5 cellular contexts compared by ENCODE assay signal in the genomic region with DNA sequence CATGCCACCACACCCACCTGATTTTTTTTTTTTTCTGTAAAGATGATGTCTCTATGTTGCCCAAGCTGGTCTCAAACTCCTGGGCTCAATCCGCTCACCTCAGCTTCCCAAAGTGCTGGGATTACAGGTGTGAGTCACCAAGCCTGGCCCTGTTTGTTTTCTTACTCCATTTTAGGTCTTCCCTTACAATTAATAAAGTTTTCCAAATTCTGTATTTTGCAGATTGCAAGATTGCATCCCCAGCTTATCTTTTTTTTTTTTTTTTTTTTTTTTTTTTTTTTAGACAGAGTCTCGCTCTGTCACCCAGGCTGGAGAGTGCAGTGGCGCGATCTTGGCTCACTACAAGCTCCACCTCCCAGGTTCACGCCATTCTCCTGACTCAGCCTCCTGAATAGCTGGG. TPM values are rescaled to one million over a fixed set of nuclear protein-coding genes. Genes with fewer than 3 reads are reported as not detected.
DNase-seq lines count a peak whose midpoint lies in the region; ATAC-seq, FAIRE-seq and TF ChIP-seq lines count a peak whose summit lies in the region.
"Not testable (repeated sequence)": the region's sequence is repeated elsewhere in the genome, so short reads cannot be mapped to it uniquely, and the experiment has no call there.

No MANE protein-coding gene starts in this region.

- H3K4me2 ChIP-seq in PC-3 (ENCODE audit: low read length); K562 (ENCODE audit: insufficient read depth, low read length): not testable (repeated sequence)

- intact Hi-C loops in PC-3 (cut with micrococcal nuclease); K562 (cut with micrococcal nuclease); MCF 10A (cut with micrococcal nuclease): not testable (repeated sequence)

- H3F3A ChIP-seq in PC-3 (ENCODE audit: low read length, unreplicated experiment) = not testable (repeated sequence)

- not testable (repeated sequence) for H3K4me3 Mint-ChIP-seq in MCF 10A (ENCODE audit: unreplicated experiment); central memory CD8-positive, alpha-beta T cell

- H3K36me3 Mint-ChIP-seq in MCF 10A (ENCODE audit: insufficient read depth, unreplicated experiment) = peaks cover 24% of the 10 kb centered on the region
- H3K36me3 Mint-ChIP-seq in central memory CD8-positive, alpha-beta T cell (ENCODE audit: insufficient read depth) = not testable (repeated sequence)

- not testable (repeated sequence) for H3K79me2 ChIP-seq in PC-3 (ENCODE audit: low read length); K562 (ENCODE audit: control insufficient read depth, insufficient read depth, low read length)

- H3K4me1 Mint-ChIP-seq in MCF 10A (ENCODE audit: insufficient read depth, unreplicated experiment) = peaks cover 12% of the 10 kb centered on the region
- H3K4me1 Mint-ChIP-seq in central memory CD8-positive, alpha-beta T cell = not testable (repeated sequence)

- not testable (repeated sequence) for TF ChIP-seq CTCF in PC-3 (conservative IDR thresholded peaks at IDR 0.05; ENCODE audit: low read depth, low read length); K562 (IDR thresholded peaks at IDR 0.05 in 2 of 3, conservative IDR thresholded peaks at IDR 0.05 in 1 of 3; ENCODE audit: insufficient read depth in 2 of 3, low read depth in 1 of 3, low read length in 3 of 3); MCF 10A (IDR thresholded peaks at IDR 0.05; ENCODE audit: unreplicated experiment); epithelial cell of esophagus (IDR thresholded peaks at IDR 0.05; ENCODE audit: insufficient read depth, low read depth, low read length, missing control alignments)

- H3K9me1 ChIP-seq in K562 (ENCODE audit: control insufficient read depth, insufficient read depth, low read length) = not testable (repeated sequence)

- H3K9me3 Mint-ChIP-seq in MCF 10A (ENCODE audit: unreplicated experiment); central memory CD8-positive, alpha-beta T cell: not testable (repeated sequence)

- not testable (repeated sequence) for H4K20me1 ChIP-seq in PC-3 (ENCODE audit: low read length); K562 (replicated peaks; ENCODE audit: control insufficient read depth, insufficient read depth, low read length)

- CTCF ChIA-PET in PC-3 (lab: Charles Lee) (interaction anchor here (0.8 kb wide), 1 partner anchor 40 kb away, joined by 4 read pairs; a partner anchor contains a TSS), MCF 10A (lab: Yijun Ruan, JAX) (interaction anchor here (0.5 to 0.9 kb wide), 4 partner anchors 40 to 318 kb away, joined by 3 to 5 read pairs (median 4); no protein-coding TSS in a partner anchor)
- CTCF ChIA-PET in K562 (lab: Yijun Ruan, JAX; ENCODE audit: low intra/inter-chr PET ratio) = not testable (repeated sequence)

- DNase-seq in PC-3 (peak; percentile 9), MCF 10A (ENCODE audit: unreplicated experiment) (peak; percentile 6), epithelial cell of esophagus (ENCODE audit: low read depth) (peak; percentile 2)
- DNase-seq in K562 (ENCODE audit: extremely low read depth in 1 of 4, low spot score in 3 of 4); central memory CD8-positive, alpha-beta T cell (ENCODE audit: low spot score in 2 of 2): not testable (repeated sequence)

- H3K4me3 ChIP-seq in PC-3 (ENCODE audit: low read length); K562; epithelial cell of esophagus (ENCODE audit: low read length): not testable (repeated sequence)

- not testable (repeated sequence) for H3K27me3 ChIP-seq in PC-3 (ENCODE audit: low read length); K562 (ENCODE audit: control insufficient read depth in 2 of 2, insufficient read depth in 2 of 2, low read length in 2 of 2)

- not testable (repeated sequence) for H3K27ac Mint-ChIP-seq in MCF 10A (ENCODE audit: low read depth, unreplicated experiment)
- H3K27ac Mint-ChIP-seq in central memory CD8-positive, alpha-beta T cell (ENCODE audit: low read depth) = peak overlapping the region; percentile 51

- TF ChIP-seq EP300 in K562 (IDR thresholded peaks at IDR 0.05; ENCODE audit: low read length) = not testable (repeated sequence)

- not testable (repeated sequence) for H3K9me3 ChIP-seq in PC-3 (ENCODE audit: low read length); K562 (replicated peaks; ENCODE audit: control insufficient read depth, insufficient read depth, low read depth, low read length)

- not testable (repeated sequence) for H3K9me2 ChIP-seq in PC-3 (replicated peaks; ENCODE audit: low read length)

- not testable (repeated sequence) for FAIRE-seq in K562 (lab: Jason Lieb, UNC)

- not testable (repeated sequence) for H3K36me3 ChIP-seq in PC-3 (ENCODE audit: low read depth, low read length); K562 (ENCODE audit: control insufficient read depth, insufficient read depth, low read length)

- H3K27me3 Mint-ChIP-seq in MCF 10A (ENCODE audit: insufficient read depth, unreplicated experiment); central memory CD8-positive, alpha-beta T cell: not testable (repeated sequence)

- TF ChIP-seq POLR2A in K562 (conservative IDR thresholded peaks at IDR 0.05) = not testable (repeated sequence)

- in situ Hi-C loops in K562 (cut with MboI) = not testable (repeated sequence)

- peaks cover 35% of the 10 kb centered on the region for H3K4me1 ChIP-seq in PC-3 (ENCODE audit: insufficient read depth, low read length)
- H3K4me1 ChIP-seq in K562 (replicated peaks in 1 of 2; ENCODE audit: control insufficient read depth in 2 of 2, insufficient read depth in 2 of 2, low read length in 2 of 2) = not testable (repeated sequence)

- not testable (repeated sequence) for BruUV-seq in PC-3 (replicated peaks; lab: Mats Ljungman, UMichigan); K562 (replicated peaks; lab: Mats Ljungman, UMichigan); MCF 10A (replicated peaks; lab: Mats Ljungman, UMichigan)

- not testable (repeated sequence) for H2AFZ ChIP-seq in PC-3 (ENCODE audit: low read length); K562 (ENCODE audit: low read depth, low read length)

- H3K9ac ChIP-seq in PC-3 (ENCODE audit: low read length); K562 (ENCODE audit: insufficient read depth in 1 of 2, low read depth in 2 of 2, low read length in 2 of 2): not testable (repeated sequence)

- POLR2A ChIA-PET in PC-3 (lab: Charles Lee; ENCODE audit: unreplicated experiment) (interaction anchor here (0.6 kb wide), 1 partner anchor 102 kb away, joined by 5 read pairs; no protein-coding TSS in a partner anchor), K562 (lab: Yijun Ruan, JAX) (interaction anchor here (0.6 to 1.3 kb wide), 4 partner anchors 10 to 652 kb away, joined by 3 to 6 read pairs (median 4); no protein-coding TSS in a partner anchor), MCF 10A (lab: Yijun Ruan, JAX) (interaction anchor here (0.6 to 1.0 kb wide), 4 partner anchors 11 to 64 kb away, joined by 3 to 5 read pairs (median 3); a partner anchor contains a TSS)

- TF ChIP-seq RAD21 in K562 (CRISPR knock-in tag; conservative IDR thresholded peaks at IDR 0.05 in 1 of 2, IDR thresholded peaks at IDR 0.05 in 1 of 2) = not testable (repeated sequence)

- not testable (repeated sequence) for H3K27ac ChIP-seq in PC-3 (ENCODE audit: low read length); K562 (ENCODE audit: extremely low read depth, low read depth, low read length)

- 100% methylated on average over 1 of the region's 5 CpGs for WGBS in K562 (ENCODE audit: insufficient coverage, low coverage, missing lambda C conversion rate)

- ATAC-seq in PC-3; K562; central memory CD8-positive, alpha-beta T cell (replicated peaks; ENCODE audit: extremely low read depth, poor library complexity, severe bottlenecking): not testable (repeated sequence)

RNA-seq across cellular contexts. Expression of a gene that starts 28.3 kb away (rescaled TPM):
- 73.2 and 82.2 TPM in 2 replicates for total RNA-seq in PC-3 (2014; rRNA removed)
- 10.6 and 18.6 TPM in 2 replicates for total RNA-seq in K562 (2011; cell fraction: chromatin; rRNA removed; ENCODE audit: low replicate concordance)
- 11.3 and 12.9 TPM in 2 replicates for total RNA-seq in K562 (2011; cell fraction: nucleolus; rRNA removed)
- 17.5 and 29.5 TPM in 2 replicates for total RNA-seq in K562 (2011; cell fraction: nucleoplasm; rRNA removed)
- total RNA-seq in K562 (2014; rRNA removed) = 213 and 217 TPM in 2 replicates
- 340 and 396 TPM in 2 replicates for total RNA-seq in K562 (2014; rRNA removed; fragmentation: Illumina TruSeq; extraction: Trizol)
- 296 and 350 TPM in 2 replicates for total RNA-seq in K562 (2015; rRNA removed; fragmentation: Illumina TruSeq; extraction: Trizol)
- total RNA-seq in K562 (2021) = 179 and 186 TPM in 2 replicates
- polyA plus RNA-seq in K562 (2011; rRNA removed) = 173 and 230 TPM in 2 replicates
- polyA plus RNA-seq in K562 (2011; cell fraction: cytosol; rRNA removed) = 34.2 and 93.4 TPM in 2 replicates
- polyA plus RNA-seq in K562 (2011; cell fraction: nucleus; rRNA removed) = 7.3 and 10.7 TPM in 2 replicates
- 86.4 and 150 TPM in 2 replicates for polyA plus RNA-seq in K562 (2012)
- polyA plus RNA-seq in K562 (2014; fragmentation: Illumina TruSeq; extraction: Trizol) = 231 and 284 TPM in 2 replicates
- 1,000 to 10,000 TPM in 1 of 2 experiments, 100 to 1,000 TPM in 1; 960 to 1,063 TPM for polyA plus RNA-seq in K562 (2014; fragmentation: Nextera tagmentation; extraction: Ambion mirVana)
- polyA plus RNA-seq in K562 (2014; rRNA removed) = 285 and 313 TPM in 2 replicates
- 76.9 and 95.2 TPM in 2 replicates for polyA minus RNA-seq in K562 (2011; rRNA and poly(A)+ RNA removed)
- polyA minus RNA-seq in K562 (2011; cell fraction: cytosol; rRNA and poly(A)+ RNA removed) = 45.0 and 45.5 TPM in 2 replicates
- 7.0 and 18.4 TPM in 2 replicates for polyA minus RNA-seq in K562 (2011; cell fraction: nucleus; rRNA and poly(A)+ RNA removed)
- total RNA-seq in MCF 10A (2022) = 108 and 110 TPM in 2 replicates

RNA-seq across cellular contexts. Expression of a gene that starts 39.9 kb away (rescaled TPM):
- 17.0 and 17.5 TPM in 2 replicates for total RNA-seq in PC-3 (2014; rRNA removed)
- total RNA-seq in K562 (2011; cell fraction: chromatin; rRNA removed; ENCODE audit: low replicate concordance) = 13.8 and 37.5 TPM in 2 replicates
- total RNA-seq in K562 (2011; cell fraction: nucleolus; rRNA removed) = 11.3 and 14.6 TPM in 2 replicates
- total RNA-seq in K562 (2011; cell fraction: nucleoplasm; rRNA removed) = 17.2 and 25.9 TPM in 2 replicates
- 17.1 and 19.8 TPM in 2 replicates for total RNA-seq in K562 (2014; rRNA removed)
- 29.9 and 34.5 TPM in 2 replicates for total RNA-seq in K562 (2014; rRNA removed; fragmentation: Illumina TruSeq; extraction: Trizol)
- 26.7 and 31.3 TPM in 2 replicates for total RNA-seq in K562 (2015; rRNA removed; fragmentation: Illumina TruSeq; extraction: Trizol)
- total RNA-seq in K562 (2021) = 19.6 TPM in 2 replicates
- polyA plus RNA-seq in K562 (2011; rRNA removed) = 12.4 and 15.0 TPM in 2 replicates
- 2.7 and 5.3 TPM in 2 replicates for polyA plus RNA-seq in K562 (2011; cell fraction: cytosol; rRNA removed)
- 9.9 and 11.7 TPM in 2 replicates for polyA plus RNA-seq in K562 (2011; cell fraction: nucleus; rRNA removed)
- 14.2 and 18.1 TPM in 2 replicates for polyA plus RNA-seq in K562 (2012)
- 20.5 and 24.1 TPM in 2 replicates for polyA plus RNA-seq in K562 (2014; fragmentation: Illumina TruSeq; extraction: Trizol)
- 10 to 100 TPM; 15.6 to 22.6 TPM for polyA plus RNA-seq in K562 (2014; fragmentation: Nextera tagmentation; extraction: Ambion mirVana)
- polyA plus RNA-seq in K562 (2014; rRNA removed) = 15.7 and 16.7 TPM in 2 replicates
- polyA minus RNA-seq in K562 (2011; rRNA and poly(A)+ RNA removed) = 20.8 and 29.1 TPM in 2 replicates
- 12.1 and 12.5 TPM in 2 replicates for polyA minus RNA-seq in K562 (2011; cell fraction: cytosol; rRNA and poly(A)+ RNA removed)
- 8.5 and 18.5 TPM in 2 replicates for polyA minus RNA-seq in K562 (2011; cell fraction: nucleus; rRNA and poly(A)+ RNA removed)
- total RNA-seq in MCF 10A (2022) = 18.8 and 19.2 TPM in 2 replicates
